In the genomic region with DNA sequence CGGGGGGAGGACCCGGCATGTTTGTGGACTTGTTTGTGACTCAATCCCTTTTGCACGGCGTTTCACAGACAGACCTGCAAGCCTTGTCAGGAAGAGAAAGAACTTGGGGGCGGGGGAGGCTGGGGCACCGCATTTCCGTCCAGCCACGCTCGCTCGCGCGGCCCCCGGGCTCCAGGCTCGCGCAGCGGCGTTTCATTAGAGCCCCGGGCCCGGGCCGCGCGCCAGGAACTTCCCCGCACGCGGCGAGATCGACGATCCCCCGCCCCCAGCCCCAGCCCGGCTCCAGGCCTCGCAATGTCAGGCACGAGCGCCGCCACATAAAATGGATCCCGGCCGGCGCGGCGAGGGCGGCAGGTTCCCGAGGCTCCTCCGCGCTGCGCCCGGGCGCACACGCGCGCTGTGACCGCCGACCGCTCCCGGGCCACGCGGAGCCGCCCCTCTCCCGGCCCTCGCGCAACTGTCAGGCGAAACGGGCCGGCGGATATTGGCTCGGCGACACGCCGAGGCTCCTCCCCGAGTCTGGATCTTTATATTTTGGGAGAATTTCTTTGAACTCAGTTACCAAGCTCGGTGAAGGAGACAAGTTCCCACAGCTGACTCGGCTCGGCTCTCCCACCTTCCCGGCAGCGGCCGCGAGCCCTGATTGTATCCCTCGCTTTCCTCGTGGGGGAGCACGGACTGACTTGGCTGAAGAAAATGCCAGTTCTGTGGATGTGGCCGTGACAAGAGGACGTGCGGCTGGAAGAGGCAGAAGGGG, we compare ENCODE assay signal across 1 cellular context.
TF ChIP-seq lines count a peak whose summit lies in the region.

TSS of gene KIF26B (plus strand) at position 557 of the 757 bp plus-strand sequence. CDS start 440 bp downstream, outside the sequence.

TF ChIP-seq in H1, 55 proteins besides CTCF, POLR2A, EP300 and RAD21:
- TF ChIP-seq POU5F1 (IDR thresholded peaks at IDR 0.05; ENCODE audit: low read depth, low read length): no peak
- TF ChIP-seq MAX (IDR thresholded peaks at IDR 0.05): peak; percentile 76
- TF ChIP-seq BACH1 (IDR thresholded peaks at IDR 0.05; ENCODE audit: low read length): 0 out of 2 replicates have a peak, but pooled peaks have one; percentile 16
- TF ChIP-seq ZNF274 (IDR thresholded peaks at IDR 0.05; ENCODE audit: borderline replicate concordance, extremely low read depth, low read length): no peak
- TF ChIP-seq SP1 (IDR thresholded peaks at IDR 0.05; ENCODE audit: low read depth, low read length): no peak
- TF ChIP-seq HDAC6 (IDR thresholded peaks at IDR 0.05; ENCODE audit: low read depth, low read length): no peak
- no peak for TF ChIP-seq TAF1 (IDR thresholded peaks at IDR 0.05; ENCODE audit: low read depth, low read length)
- TF ChIP-seq E2F6 (IDR thresholded peaks at IDR 0.05): peak; percentile 82
- peak; percentile 57 for TF ChIP-seq KDM4A (IDR thresholded peaks at IDR 0.05; ENCODE audit: low read depth, low read length, severe bottlenecking)
- TF ChIP-seq CHD2 (IDR thresholded peaks at IDR 0.05; ENCODE audit: low read length): no peak
- no peak for TF ChIP-seq KDM1A (IDR thresholded peaks at IDR 0.05; ENCODE audit: borderline replicate concordance, low read length)
- TF ChIP-seq POLR2AphosphoS5 (IDR thresholded peaks at IDR 0.05; ENCODE audit: low read depth, low read length): no peak
